Comparison of ENCODE assay signal across 22 cellular contexts in the genomic region with DNA sequence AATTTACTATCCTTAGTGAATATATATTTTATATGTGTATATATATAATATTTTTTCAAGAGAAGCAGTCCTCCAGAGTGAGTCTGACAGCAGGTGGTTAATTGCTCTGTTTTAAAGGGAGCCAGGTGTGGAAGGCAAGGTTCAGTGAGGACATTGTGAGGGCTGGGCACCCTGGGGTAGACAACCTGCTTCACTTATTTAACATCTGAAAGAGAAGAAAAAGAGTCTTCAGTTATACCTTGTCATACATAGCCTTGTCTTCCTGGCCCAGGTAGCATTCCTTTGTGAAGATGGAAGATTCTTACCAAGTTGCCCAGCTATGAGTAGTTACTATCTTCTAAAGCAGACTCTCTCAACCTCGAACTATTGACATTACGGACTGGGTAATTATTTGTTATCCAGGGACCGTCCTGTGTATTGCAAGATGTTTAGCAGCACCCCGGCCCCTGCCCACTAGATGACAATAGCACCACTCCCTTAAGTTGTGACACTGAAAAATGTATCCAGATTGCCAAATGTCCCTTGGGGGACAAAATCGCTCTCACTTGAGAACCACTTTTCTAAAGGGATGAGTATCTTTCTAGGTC.
DNase-seq lines count a peak whose midpoint lies in the region; ATAC-seq and TF ChIP-seq lines count a peak whose summit lies in the region.
"Had no signal": no experiment of that assay in that cellular context is flagged by ENCODE, and none has a peak within 500 bp of the region (broad histone marks: within the 10 kb centered on the region; RNA-seq: fewer than 3 reads in every experiment).

No MANE protein-coding gene starts in this region.

- peaks cover 23% of the 10 kb centered on the region for H3K4me1 ChIP-seq in HUES48 (ENCODE audit: control insufficient read depth, insufficient read depth, low read length)
- no peaks in the 10 kb centered on the region for H3K4me1 ChIP-seq in Peyer's patch
- H3K4me1 ChIP-seq: foreskin keratinocyte, parathyroid adenoma, spleen had no signal

- H3K36me3 ChIP-seq in HUES48 (ENCODE audit: control insufficient read depth, insufficient read depth, low read length) (no peaks in the 10 kb centered on the region), Peyer's patch (no peaks in the 10 kb centered on the region)
- H3K36me3 ChIP-seq: MG63, spleen had no signal

- H3K4me3 ChIP-seq in HUES48 (ENCODE audit: low read depth, low read length) (no peak overlapping the region), Peyer's patch (no peak overlapping the region)
- H3K4me3 ChIP-seq: MG63, spleen had no signal

- no peaks in the 10 kb centered on the region for H3K27me3 ChIP-seq in HUES48 (ENCODE audit: control insufficient read depth, insufficient read depth, low read length)
- no peaks in the 10 kb centered on the region for H3K27me3 ChIP-seq in Peyer's patch
- H3K27me3 ChIP-seq: foreskin keratinocyte, MG63, spleen had no signal

- H3K9ac ChIP-seq in HUES48 (ENCODE audit: low read depth, low read length): no peak overlapping the region
- H3K9ac ChIP-seq: parathyroid adenoma had no signal

- H3K9me3 ChIP-seq in HUES48 (ENCODE audit: control insufficient read depth, insufficient read depth, low read length) (no peaks in the 10 kb centered on the region), Peyer's patch (no peaks in the 10 kb centered on the region)
- H3K9me3 ChIP-seq: spleen had no signal

- no peak for TF ChIP-seq POLR2A in Peyer's patch (IDR thresholded peaks at IDR 0.05)

- DNase-seq in COR-L47 (lab: John Stamatoyannopoulos, UW): peak; percentile 81
- DNase-seq in NCI-H2171 treated with DMSO at 0.1 percent for 48 hours (lab: John Stamatoyannopoulos, UW): peak; percentile 92
- peak; percentile 80 for DNase-seq in iPS DF 4.7 (ENCODE audit: extremely low read depth, low spot score)
- no peak for DNase-seq in Peyer's patch
- DNase-seq in stimulated activated CD8-positive, alpha-beta memory T cell treated with anti-CD3 and anti-CD28 coated beads, Interleukin-4, amount 100 ng/mL, for 48 hours: no peak
- DNase-seq: ACHN; activated CD4-positive, alpha-beta T cell treated with anti-CD3 and anti-CD28 coated beads, Interleukin-2, amount 10 ng/mL, durations not matched to agents 7 days and 5 days; activated naive CD4-positive, alpha-beta T cell treated with anti-CD3 and anti-CD28 coated beads for 36 hours; amniotic stem cell; effector CD8-positive, alpha-beta T cell; KBM-7; MG63; NCI-H1930; NCI-H526 treated with DMSO at 0.1 percent for 48 hours; spleen; stimulated activated CD4-positive, alpha-beta T cell treated with anti-CD3 and anti-CD28 coated beads, Interleukin-4, amount 100 ng/mL, for 1 hour; stimulated activated naive B cell treated with anti-CD40 and anti-IgM and Interleukin-4, amounts not matched to agents 10 μg/mL and 1 μg/mL and 100 μg/mL, for 72 hours had no signal

- TF ChIP-seq CTCF in Peyer's patch (IDR thresholded peaks at IDR 0.05): no peak

- H3K27ac ChIP-seq in HUES48 (ENCODE audit: low read depth, low read length) (peak overlapping the region; percentile 74), Peyer's patch (no peak overlapping the region)
- H3K27ac ChIP-seq: foreskin keratinocyte, parathyroid adenoma, spleen had no signal

- ATAC-seq in HG02610 (IDR thresholded peaks at IDR 0.05; ENCODE audit: unreplicated experiment) (no peak), GM19455 (IDR thresholded peaks at IDR 0.05; ENCODE audit: unreplicated experiment) (no peak)
- ATAC-seq: stimulated activated naive B cell treated with anti-CD40 and anti-IgM and Interleukin-4, amounts not matched to agents 10 μg/mL and 1 μg/mL and 100 μg/mL, for 72 hours had no signal

Comparison
In these comparisons a context has a peak if more than half of its experiments do, and no peak if none do; other contexts are left out.
1. DNase-seq: peak in COR-L47 (single experiment), NCI-H2171 treated with DMSO at 0.1 percent for 48 hours (single experiment) and iPS DF 4.7 (single experiment); none in Peyer's patch (0 of 3) and stimulated activated CD8-positive, alpha-beta memory T cell treated with anti-CD3 and anti-CD28 coated beads, Interleukin-4, amount 100 ng/mL, for 48 hours (single experiment).